8 cellular contexts compared by ENCODE assay signal in the genomic region with DNA sequence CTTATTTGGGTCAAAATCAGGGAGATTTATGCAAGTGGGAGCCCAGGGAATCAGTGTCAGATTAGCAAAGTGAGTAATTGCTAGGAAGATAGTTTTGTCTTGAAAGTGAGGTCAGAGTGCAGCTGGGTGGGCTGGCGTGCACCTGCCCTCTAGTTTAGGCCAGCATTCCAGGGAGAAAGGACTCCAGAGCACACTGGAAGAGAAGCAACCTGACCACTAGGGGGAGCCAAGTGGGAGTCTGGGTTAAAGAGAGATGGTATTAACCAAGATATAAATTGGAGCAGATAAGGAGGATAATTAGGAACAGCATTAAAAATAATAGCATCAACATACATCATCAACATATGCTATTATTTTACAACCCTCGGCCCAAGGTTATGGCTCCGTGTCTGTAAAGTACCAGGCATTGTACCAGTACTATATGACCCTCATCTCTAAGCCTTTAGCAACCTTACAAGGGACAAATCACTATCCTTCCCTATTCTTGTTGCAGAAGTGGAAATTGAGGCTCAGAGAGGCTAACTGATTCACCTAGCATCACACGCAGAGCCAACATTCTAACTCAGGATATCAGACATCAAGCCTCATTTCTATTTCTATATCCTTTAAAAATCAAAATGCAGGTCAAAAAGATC. TPM values are rescaled to one million over a fixed set of nuclear protein-coding genes. Genes with fewer than 3 reads are reported as not detected.
DNase-seq lines count a peak whose midpoint lies in the region; ATAC-seq and TF ChIP-seq lines count a peak whose summit lies in the region.

No MANE protein-coding gene starts in this region.

- H3K27me3 ChIP-seq in thoracic aorta (replicated peaks; ENCODE audit: insufficient read depth): no peaks in the 10 kb centered on the region

- H3K9me3 ChIP-seq in thoracic aorta: no peaks in the 10 kb centered on the region

- TF ChIP-seq CTCF in fibroblast of pulmonary artery (IDR thresholded peaks at IDR 0.05; ENCODE audit: low read length, missing control alignments): peak; percentile 78
- TF ChIP-seq CTCF in thoracic aorta (IDR thresholded peaks at IDR 0.05): peak; percentile 34

- ATAC-seq in thoracic aorta (ENCODE audit: insufficient number of reproducible peaks, low FRiP score, low read depth) (no peak), HG02571 (IDR thresholded peaks at IDR 0.05; ENCODE audit: unreplicated experiment) (no peak)

- H3K4me3 ChIP-seq in fibroblast of pulmonary artery (replicated peaks; ENCODE audit: low read depth, low read length): no peak overlapping the region
- H3K4me3 ChIP-seq in thoracic aorta: no peak overlapping the region

- no peak overlapping the region for H3K27ac ChIP-seq in thoracic aorta

- no peaks in the 10 kb centered on the region for H3K36me3 ChIP-seq in thoracic aorta

- H3K4me1 ChIP-seq in thoracic aorta (ENCODE audit: control insufficient read depth in 1 of 2, low read depth in 2 of 2): no peaks in the 10 kb centered on the region

- DNase-seq in activated CD4-positive, alpha-beta T cell treated with anti-CD3 and anti-CD28 coated beads for 48 hours: peak; percentile 33
- DNase-seq in activated CD4-positive, alpha-beta T cell treated with anti-CD3 and anti-CD28 coated beads for 1 hour: no peak
- DNase-seq in LHCN-M2 (ENCODE audit: low read depth) (peak; percentile 34), SHP77 (lab: John Stamatoyannopoulos, UW) (peak; percentile 17 to 71), fibroblast of pulmonary artery (ENCODE audit: low read depth) (peak; percentile 48), thoracic aorta (ENCODE audit: low spot score) (no peak), middle frontal gyrus (ENCODE audit: extremely low spot score, low spot score) (no peak)

RNA-seq across cellular contexts. Expression of gene SLC2A10, which starts 57.8 kb away (rescaled TPM):
- total RNA-seq in LHCN-M2 (2014; rRNA removed) (21.0 and 31.0 TPM in 2 replicates), thoracic aorta (10 to 100 TPM; 19.8 to 49.0 TPM)
- polyA plus RNA-seq in LHCN-M2 (2012): 12.1 TPM

Comparison
In these comparisons a context has a peak if more than half of its experiments do, and no peak if none do; other contexts are left out.
1. DNase-seq: peak in activated CD4-positive, alpha-beta T cell treated with anti-CD3 and anti-CD28 coated beads for 48 hours (single experiment), LHCN-M2 (single experiment), SHP77 (2 of 2) and fibroblast of pulmonary artery (single experiment); none in activated CD4-positive, alpha-beta T cell treated with anti-CD3 and anti-CD28 coated beads for 1 hour (single experiment), thoracic aorta (single experiment) and middle frontal gyrus (single experiment).